ENCODE assay signal across 8 cellular contexts in genomic region chr6:56890683-56891429, GRCh38.
A peak's percentile ranks its signal among the peaks of the same experiment; 100 is the strongest.
DNase-seq lines count a peak whose midpoint lies in the region; ATAC-seq and TF ChIP-seq lines count a peak whose summit lies in the region.

No MANE protein-coding gene starts in this region.

- no peak overlapping the region for H3K4me3 ChIP-seq in BJ (ENCODE audit: low read depth, low read length)
- H3K4me3 ChIP-seq in Peyer's patch, result no peak overlapping the region

- DNase-seq in BJ (ENCODE audit: low read depth) (peak; percentile 79), GM19238 (ENCODE audit: insufficient read length, low spot score) (peak; percentile 37), SKM-1 (lab: John Stamatoyannopoulos, UW; ENCODE audit: unreplicated experiment) (peak; percentile 59), hepatic stellate cell (ENCODE audit: low spot score) (peak; percentile 78), Peyer's patch (no peak), type B pancreatic cell (ENCODE audit: extremely low spot score, unreplicated experiment) (no peak), NCI-H1092 (lab: John Stamatoyannopoulos, UW) (no peak)

- H3K27ac Mint-ChIP-seq in type B pancreatic cell, result no peak overlapping the region

- TF ChIP-seq POLR2A in Peyer's patch (IDR thresholded peaks at IDR 0.05), result no peak

- no peaks in the 10 kb centered on the region for H3K9me3 ChIP-seq in Peyer's patch

- H3K27ac ChIP-seq in Peyer's patch, result peak overlapping the region in 1 of 4 donors; percentile 5

- no peaks in the 10 kb centered on the region for H3K4me1 ChIP-seq in Peyer's patch

- H3K36me3 ChIP-seq in BJ (ENCODE audit: control insufficient read depth, insufficient read depth, low read length), result no peaks in the 10 kb centered on the region
- no peaks in the 10 kb centered on the region for H3K36me3 ChIP-seq in Peyer's patch

- H3K36me3 Mint-ChIP-seq in type B pancreatic cell, result no peaks in the 10 kb centered on the region

- H3K4me1 Mint-ChIP-seq in type B pancreatic cell (ENCODE audit: unreplicated experiment), result no peaks in the 10 kb centered on the region

- H3K9me3 Mint-ChIP-seq in type B pancreatic cell, result no peaks in the 10 kb centered on the region

- no peak overlapping the region for H3K4me3 Mint-ChIP-seq in type B pancreatic cell

- POLR2A ChIA-PET in BJ (lab: Charles Lee), result interaction anchor here (0.6 kb wide), 1 partner anchor 38 kb away, joined by 4 read pairs; no protein-coding TSS in a partner anchor

- H3K27me3 ChIP-seq in BJ (ENCODE audit: control insufficient read depth, insufficient read depth, low read length) (no peaks in the 10 kb centered on the region), Peyer's patch (no peaks in the 10 kb centered on the region)

- CTCF ChIA-PET in BJ (lab: Yijun Ruan, JAX), result interaction anchor here (0.8 to 2.2 kb wide), 7 partner anchors 14 to 426 kb away, joined by 3 to 11 read pairs (median 4); partner anchors contain the start of genes BEND6 and PRIM2

- peak; percentile 98 for ATAC-seq in HG03103 (IDR thresholded peaks at IDR 0.05; ENCODE audit: low read depth, unreplicated experiment)

- H3K27me3 Mint-ChIP-seq in type B pancreatic cell, result no peaks in the 10 kb centered on the region

- TF ChIP-seq CTCF in BJ (IDR thresholded peaks at IDR 0.05; ENCODE audit: insufficient read depth, low read depth, low read length) (no peak), Peyer's patch (IDR thresholded peaks at IDR 0.05) (no peak), type B pancreatic cell (conservative IDR thresholded peaks at IDR 0.05) (no peak)

Comparison
In these comparisons a context has a peak if more than half of its experiments do, and no peak if none do; other contexts are left out.
1. DNase-seq: peak in BJ (single experiment), GM19238 (single experiment), SKM-1 (single experiment) and hepatic stellate cell (single experiment); none in Peyer's patch (0 of 3), type B pancreatic cell (single experiment) and NCI-H1092 (single experiment).